ENCODE assay signal across 1 cellular context in the genomic region with DNA sequence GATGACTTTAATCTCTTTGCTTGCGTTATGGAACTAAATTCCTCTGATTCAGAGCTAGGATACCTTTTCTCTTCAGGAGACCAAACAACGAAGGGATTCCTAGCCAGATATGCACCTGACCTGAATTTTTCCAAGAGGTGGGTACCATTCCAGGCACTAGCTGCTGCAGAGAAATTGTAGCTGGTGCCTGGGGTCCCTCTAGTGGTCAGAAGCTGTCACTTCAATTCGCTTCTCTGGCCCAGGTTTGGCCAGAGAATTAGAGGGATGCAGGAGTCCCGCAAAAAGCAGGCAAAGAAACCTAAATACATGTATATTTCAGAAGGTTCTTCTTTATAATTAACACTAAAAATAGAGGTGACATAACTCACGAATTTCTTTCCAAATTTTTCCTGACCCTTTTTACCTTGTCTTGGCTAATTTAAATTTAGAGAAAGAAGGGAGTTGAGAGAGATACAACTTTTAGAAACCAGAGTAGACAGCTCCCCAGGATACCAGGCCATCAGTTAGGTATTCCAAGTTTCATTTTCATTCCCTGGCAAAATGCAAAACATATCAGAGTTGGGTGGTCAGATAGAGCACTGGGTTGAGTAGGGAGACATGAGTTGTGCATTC.
TF ChIP-seq lines count a peak whose summit lies in the region.

No MANE protein-coding gene starts in this region.

TF ChIP-seq in GM12878, 131 proteins besides CTCF, POLR2A, EP300 and RAD21:
- TF ChIP-seq, protein P1, sequence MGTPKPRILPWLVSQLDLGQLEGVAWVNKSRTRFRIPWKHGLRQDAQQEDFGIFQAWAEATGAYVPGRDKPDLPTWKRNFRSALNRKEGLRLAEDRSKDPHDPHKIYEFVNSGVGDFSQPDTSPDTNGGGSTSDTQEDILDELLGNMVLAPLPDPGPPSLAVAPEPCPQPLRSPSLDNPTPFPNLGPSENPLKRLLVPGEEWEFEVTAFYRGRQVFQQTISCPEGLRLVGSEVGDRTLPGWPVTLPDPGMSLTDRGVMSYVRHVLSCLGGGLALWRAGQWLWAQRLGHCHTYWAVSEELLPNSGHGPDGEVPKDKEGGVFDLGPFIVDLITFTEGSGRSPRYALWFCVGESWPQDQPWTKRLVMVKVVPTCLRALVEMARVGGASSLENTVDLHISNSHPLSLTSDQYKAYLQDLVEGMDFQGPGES (IDR thresholded peaks at IDR 0.05): no peak
- TF ChIP-seq IKZF1 (conservative IDR thresholded peaks at IDR 0.05) (no peak), SMC3 (IDR thresholded peaks at IDR 0.05; ENCODE audit: borderline replicate concordance, low read length) (peak; percentile 71), YY1 (IDR thresholded peaks at IDR 0.05; ENCODE audit: low read depth, low read length) (0 out of 2 replicates have a peak, but pooled peaks have one; percentile 17), ZBTB11 (CRISPR knock-in tag; IDR thresholded peaks at IDR 0.05) (no peak), JUNB (IDR thresholded peaks at IDR 0.05) (no peak), EZH2 (IDR thresholded peaks at IDR 0.05; ENCODE audit: borderline replicate concordance, control insufficient read depth, low read depth, low read length) (no peak)
TF ChIP-seq in GM12878: peak in this region for 2.
